In the genomic region with DNA sequence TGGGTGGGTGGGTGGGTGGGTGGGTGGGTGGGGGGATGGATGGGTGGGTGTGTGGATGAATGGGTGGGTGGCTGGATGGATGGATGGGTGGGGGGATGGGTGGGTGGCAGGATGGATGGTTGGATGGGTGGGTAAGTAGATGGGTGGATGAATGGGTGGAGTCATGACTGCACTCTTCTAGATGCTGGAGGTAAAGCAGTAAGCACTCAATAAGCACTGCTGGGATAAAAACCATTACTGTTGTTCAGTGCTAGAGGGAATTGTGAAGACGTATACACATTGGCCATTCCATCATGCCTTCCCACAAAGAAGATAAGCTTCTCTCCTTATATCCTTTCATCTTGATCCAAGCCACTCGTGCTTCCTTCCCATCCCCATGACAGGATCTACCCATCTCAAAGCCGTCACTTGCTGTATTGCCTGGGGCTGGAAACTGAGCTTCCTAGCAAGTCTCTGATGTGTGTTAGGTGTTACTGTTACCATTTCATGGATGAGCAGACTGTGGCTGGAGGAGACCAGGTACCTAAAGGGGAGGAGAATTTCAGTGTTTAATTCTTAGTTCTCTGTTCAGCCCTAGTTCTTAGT, we compare ENCODE assay signal across 18 cellular contexts.
DNase-seq lines count a peak whose midpoint lies in the region; ATAC-seq, FAIRE-seq and TF ChIP-seq lines count a peak whose summit lies in the region.
"Had no signal": no experiment of that assay in that cellular context is flagged by ENCODE, and none has a peak within 500 bp of the region (broad histone marks: within the 10 kb centered on the region; RNA-seq: fewer than 3 reads in every experiment).

No MANE protein-coding gene starts in this region.

- no peaks in the 10 kb centered on the region for H3K36me3 Mint-ChIP-seq in activated naive CD4-positive, alpha-beta T cell treated with anti-CD3 and anti-CD28 coated beads, Interleukin-2, amount 50 U/mL, for 24 hours
- H3K36me3 Mint-ChIP-seq in activated T-helper 2 cell treated with anti-CD3 and anti-CD28 coated beads, Interferon-gamma antibody, Interleukin-2, Interleukin-4, amounts not matched to agents 10 μg/mL and 5 μg/mL and 100 μg/mL, durations not matched to agents 14 hours and 24 hours and 36 hours (ENCODE audit: low read depth): peaks cover 60% of the 10 kb centered on the region
- H3K36me3 Mint-ChIP-seq: CD4-positive, alpha-beta memory T cell; IgD-negative memory B cell; neural progenitor cell had no signal

- no peak for TF ChIP-seq CTCF in upper lobe of left lung (IDR thresholded peaks at IDR 0.05)
- TF ChIP-seq CTCF in suprapubic skin (IDR thresholded peaks at IDR 0.05): no peak

- FAIRE-seq in GM19239 (lab: Jason Lieb, UNC): no peak
- FAIRE-seq: urothelium cell line had no signal

- no peak for DNase-seq in activated naive CD4-positive, alpha-beta T cell treated with anti-CD3 and anti-CD28 coated beads, Interleukin-2, amount 50 U/mL, for 16 hours
- DNase-seq in activated T-helper 2 cell treated with anti-CD3 and anti-CD28 coated beads, Interferon-gamma antibody, Interleukin-2, Interleukin-4, amounts not matched to agents 10 μg/mL and 5 μg/mL and 100 μg/mL, durations not matched to agents 14 hours and 24 hours and 36 hours (ENCODE audit: low spot score): no peak
- DNase-seq in upper lobe of left lung: no peak
- no peak for DNase-seq in GM19239 (ENCODE audit: insufficient read length, low spot score)
- DNase-seq in suprapubic skin (ENCODE audit: low spot score in 2 of 2): no peak
- DNase-seq in NCI-H2227 (lab: John Stamatoyannopoulos, UW; ENCODE audit: unreplicated experiment): no peak
- DNase-seq: ACHN; activated gamma-delta T cell; CD4-positive, alpha-beta memory T cell; glutamatergic neuron; NCI-H2107 had no signal

- TF ChIP-seq EP300 in upper lobe of left lung (IDR thresholded peaks at IDR 0.05) (no peak), suprapubic skin (IDR thresholded peaks at IDR 0.05) (no peak)

- WGBS in mesodermal cell (ENCODE audit: insufficient coverage in 2 of 2), 2 experiments: 79 to 100% methylated on average over 2 to 3 of the region's 3 CpGs
- WGBS in upper lobe of left lung, 2 donors: 83 to 92% methylated on average over 3 of the region's 3 CpGs
- WGBS in suprapubic skin: 79% methylated on average over 3 of the region's 3 CpGs

- H3K27ac ChIP-seq in mesodermal cell (ENCODE audit: low read depth, low read length, severe bottlenecking): peak overlapping the region; percentile 58
- peak overlapping the region in 3 of 4 donors; percentile 12 to 61 (median 39) for H3K27ac ChIP-seq in upper lobe of left lung
- H3K27ac ChIP-seq in suprapubic skin: no peak overlapping the region
- H3K27ac ChIP-seq: neural progenitor cell, VCaP had no signal

- no peaks in the 10 kb centered on the region for H3K9me3 ChIP-seq in mesodermal cell (ENCODE audit: control insufficient read depth, low read length)
- H3K9me3 ChIP-seq in upper lobe of left lung: no peaks in the 10 kb centered on the region
- no peaks in the 10 kb centered on the region for H3K9me3 ChIP-seq in suprapubic skin

- H3K4me3 ChIP-seq in mesodermal cell (ENCODE audit: extremely low read depth, insufficient read depth, low read length, poor library complexity, severe bottlenecking) (no peak overlapping the region), upper lobe of left lung (no peak overlapping the region), suprapubic skin (no peak overlapping the region)
- H3K4me3 ChIP-seq: neural progenitor cell had no signal

- intact Hi-C loops in activated T-helper 2 cell treated with anti-CD3 and anti-CD28 coated beads, Interferon-gamma antibody, Interleukin-2, Interleukin-4, amounts not matched to agents 10 μg/mL and 5 μg/mL and 100 μg/mL, durations not matched to agents 14 hours and 24 hours and 36 hours (cut with micrococcal nuclease): loop anchor here (5.0 kb wide), 1 partner anchor 338 kb away; no protein-coding TSS in a partner anchor

- H3K27ac Mint-ChIP-seq in activated naive CD4-positive, alpha-beta T cell treated with anti-CD3 and anti-CD28 coated beads, Interleukin-2, amount 50 U/mL, for 24 hours: peak overlapping the region; percentile 68
- H3K27ac Mint-ChIP-seq in activated T-helper 2 cell treated with anti-CD3 and anti-CD28 coated beads, Interferon-gamma antibody, Interleukin-2, Interleukin-4, amounts not matched to agents 10 μg/mL and 5 μg/mL and 100 μg/mL, durations not matched to agents 14 hours and 24 hours and 36 hours: peak overlapping the region; percentile 44
- H3K27ac Mint-ChIP-seq: IgD-negative memory B cell, neural progenitor cell had no signal

- no peaks in the 10 kb centered on the region for H3K27me3 Mint-ChIP-seq in activated naive CD4-positive, alpha-beta T cell treated with anti-CD3 and anti-CD28 coated beads, Interleukin-2, amount 50 U/mL, for 24 hours
- H3K27me3 Mint-ChIP-seq in activated T-helper 2 cell treated with anti-CD3 and anti-CD28 coated beads, Interferon-gamma antibody, Interleukin-2, Interleukin-4, amounts not matched to agents 10 μg/mL and 5 μg/mL and 100 μg/mL, durations not matched to agents 14 hours and 24 hours and 36 hours (ENCODE audit: low read depth): no peaks in the 10 kb centered on the region
- H3K27me3 Mint-ChIP-seq: CD4-positive, alpha-beta memory T cell had no signal

- H3K36me3 ChIP-seq in mesodermal cell (ENCODE audit: control insufficient read depth, insufficient read depth, low read length) (peaks cover 32% of the 10 kb centered on the region), upper lobe of left lung (peaks cover 0 to 5% (median 0%) of the 10 kb centered on the region in 4 donors), suprapubic skin (no peaks in the 10 kb centered on the region)
- H3K36me3 ChIP-seq: neural progenitor cell had no signal

- H3K4me1 ChIP-seq in mesodermal cell (ENCODE audit: control insufficient read depth, insufficient read depth, low read length, poor library complexity, severe bottlenecking) (peaks cover 50% of the 10 kb centered on the region), upper lobe of left lung (peaks cover 12 to 41% (median 32%) of the 10 kb centered on the region in 4 donors), suprapubic skin (peaks cover 23% of the 10 kb centered on the region)

- no peak for ATAC-seq in upper lobe of left lung (ENCODE audit: low FRiP score in 2 of 2)
- ATAC-seq: PC-3 had no signal

- peaks cover 24% of the 10 kb centered on the region for H3K4me1 Mint-ChIP-seq in activated naive CD4-positive, alpha-beta T cell treated with anti-CD3 and anti-CD28 coated beads, Interleukin-2, amount 50 U/mL, for 24 hours
- H3K4me1 Mint-ChIP-seq in activated T-helper 2 cell treated with anti-CD3 and anti-CD28 coated beads, Interferon-gamma antibody, Interleukin-2, Interleukin-4, amounts not matched to agents 10 μg/mL and 5 μg/mL and 100 μg/mL, durations not matched to agents 14 hours and 24 hours and 36 hours (ENCODE audit: low read depth): peaks cover 69% of the 10 kb centered on the region

- H3K27me3 ChIP-seq in upper lobe of left lung (no peaks in the 10 kb centered on the region), suprapubic skin (no peaks in the 10 kb centered on the region)
- H3K27me3 ChIP-seq: neural progenitor cell had no signal

- H3K4me3 Mint-ChIP-seq in activated naive CD4-positive, alpha-beta T cell treated with anti-CD3 and anti-CD28 coated beads, Interleukin-2, amount 50 U/mL, for 24 hours: no peak overlapping the region
- H3K4me3 Mint-ChIP-seq in activated T-helper 2 cell treated with anti-CD3 and anti-CD28 coated beads, Interferon-gamma antibody, Interleukin-2, Interleukin-4, amounts not matched to agents 10 μg/mL and 5 μg/mL and 100 μg/mL, durations not matched to agents 14 hours and 24 hours and 36 hours (ENCODE audit: low read depth): no peak overlapping the region
- H3K4me3 Mint-ChIP-seq: CD4-positive, alpha-beta memory T cell; IgD-negative memory B cell; neural progenitor cell had no signal

- TF ChIP-seq POLR2A in upper lobe of left lung (IDR thresholded peaks at IDR 0.05) (no peak), suprapubic skin (IDR thresholded peaks at IDR 0.05) (no peak)

- H3K9me3 Mint-ChIP-seq in activated naive CD4-positive, alpha-beta T cell treated with anti-CD3 and anti-CD28 coated beads, Interleukin-2, amount 50 U/mL, for 24 hours: no peaks in the 10 kb centered on the region
- no peaks in the 10 kb centered on the region for H3K9me3 Mint-ChIP-seq in activated T-helper 2 cell treated with anti-CD3 and anti-CD28 coated beads, Interferon-gamma antibody, Interleukin-2, Interleukin-4, amounts not matched to agents 10 μg/mL and 5 μg/mL and 100 μg/mL, durations not matched to agents 14 hours and 24 hours and 36 hours
- H3K9me3 Mint-ChIP-seq: CD4-positive, alpha-beta memory T cell; IgD-negative memory B cell; neural progenitor cell had no signal
